Comparison of ENCODE assay signal across 22 cellular contexts in genomic region chr15:81061490-81062235, GRCh38.
"Had no signal": no experiment of that assay in that cellular context is flagged by ENCODE, and none has a peak within 500 bp of the region (broad histone marks: within the 10 kb centered on the region; RNA-seq: fewer than 3 reads in every experiment).

No MANE protein-coding gene starts in this region.

- ATAC-seq: gastroesophageal sphincter; natural killer cell treated with Interleukin-12 subunit alpha and Interleukin-12 subunit beta and Interleukin-15 and Interleukin-18, amount 100 ng/mL, for 72 hours; pancreas; stimulated activated naive B cell treated with anti-CD40 and anti-IgM and Interleukin-4, amounts not matched to agents 10 μg/mL and 1 μg/mL and 100 μg/mL, for 72 hours; stimulated activated naive CD8-positive, alpha-beta T cell treated with anti-CD3 and anti-CD28 coated beads, Interleukin-15, amount 100 ng/mL, for 72 hours had no signal

- H3K4me3 ChIP-seq: colonic mucosa, esophagus squamous epithelium, gastroesophageal sphincter, left ventricle myocardium inferior, lung, neural progenitor cell, pancreas, testis, tibial nerve had no signal

- H3K4me1 Mint-ChIP-seq: neural progenitor cell had no signal

- H3K4me3 Mint-ChIP-seq: natural killer cell treated with Interleukin-12 subunit alpha and Interleukin-12 subunit beta and Interleukin-15 and Interleukin-18, amount 100 ng/mL, for 72 hours; neural progenitor cell; stimulated activated naive B cell treated with anti-CD40 and anti-IgM and Interleukin-4, amounts not matched to agents 10 μg/mL and 1 μg/mL and 100 μg/mL, for 72 hours; stimulated activated naive CD8-positive, alpha-beta T cell treated with anti-CD3 and anti-CD28 coated beads, Interleukin-15, amount 100 ng/mL, for 72 hours had no signal

- H3K27ac Mint-ChIP-seq: natural killer cell treated with Interleukin-12 subunit alpha and Interleukin-12 subunit beta and Interleukin-15 and Interleukin-18, amount 100 ng/mL, for 72 hours; neural progenitor cell; progenitor cell of endocrine pancreas; stimulated activated naive B cell treated with anti-CD40 and anti-IgM and Interleukin-4, amounts not matched to agents 10 μg/mL and 1 μg/mL and 100 μg/mL, for 72 hours; stimulated activated naive CD8-positive, alpha-beta T cell treated with anti-CD3 and anti-CD28 coated beads, Interleukin-15, amount 100 ng/mL, for 72 hours had no signal

- DNase-seq: colonic mucosa; dermis blood vessel endothelial cell; esophagus squamous epithelium; foreskin fibroblast; glutamatergic neuron; left ventricle myocardium inferior; mesenchymal stem cell; midbrain; nucleus accumbens; pancreas; right cardiac atrium; stimulated activated CD4-positive, alpha-beta T cell treated with anti-CD3 and anti-CD28 coated beads, Interleukin-1b, Interleukin-23, amount 100 ng/mL, for 48 hours; stimulated activated CD4-positive, alpha-beta T cell treated with anti-CD3 and anti-CD28 coated beads, Interleukin-4, amount 100 ng/mL, for 4 hours; stimulated activated naive B cell treated with anti-CD40 and anti-IgM and Interleukin-4, amounts not matched to agents 10 μg/mL and 1 μg/mL and 100 μg/mL, for 72 hours; stimulated activated naive CD8-positive, alpha-beta T cell treated with anti-CD3 and anti-CD28 coated beads, Interleukin-15, amount 100 ng/mL, for 72 hours; testis had no signal

- H3K27me3 Mint-ChIP-seq: stimulated activated naive B cell treated with anti-CD40 and anti-IgM and Interleukin-4, amounts not matched to agents 10 μg/mL and 1 μg/mL and 100 μg/mL, for 72 hours; stimulated activated naive CD8-positive, alpha-beta T cell treated with anti-CD3 and anti-CD28 coated beads, Interleukin-15, amount 100 ng/mL, for 72 hours had no signal

- H3K9me3 Mint-ChIP-seq: natural killer cell treated with Interleukin-12 subunit alpha and Interleukin-12 subunit beta and Interleukin-15 and Interleukin-18, amount 100 ng/mL, for 72 hours; stimulated activated naive B cell treated with anti-CD40 and anti-IgM and Interleukin-4, amounts not matched to agents 10 μg/mL and 1 μg/mL and 100 μg/mL, for 72 hours; stimulated activated naive CD8-positive, alpha-beta T cell treated with anti-CD3 and anti-CD28 coated beads, Interleukin-15, amount 100 ng/mL, for 72 hours had no signal

- H3K36me3 Mint-ChIP-seq: natural killer cell treated with Interleukin-12 subunit alpha and Interleukin-12 subunit beta and Interleukin-15 and Interleukin-18, amount 100 ng/mL, for 72 hours; neural progenitor cell; stimulated activated naive B cell treated with anti-CD40 and anti-IgM and Interleukin-4, amounts not matched to agents 10 μg/mL and 1 μg/mL and 100 μg/mL, for 72 hours had no signal
